1 cellular context compared by ENCODE assay signal in the genomic region with DNA sequence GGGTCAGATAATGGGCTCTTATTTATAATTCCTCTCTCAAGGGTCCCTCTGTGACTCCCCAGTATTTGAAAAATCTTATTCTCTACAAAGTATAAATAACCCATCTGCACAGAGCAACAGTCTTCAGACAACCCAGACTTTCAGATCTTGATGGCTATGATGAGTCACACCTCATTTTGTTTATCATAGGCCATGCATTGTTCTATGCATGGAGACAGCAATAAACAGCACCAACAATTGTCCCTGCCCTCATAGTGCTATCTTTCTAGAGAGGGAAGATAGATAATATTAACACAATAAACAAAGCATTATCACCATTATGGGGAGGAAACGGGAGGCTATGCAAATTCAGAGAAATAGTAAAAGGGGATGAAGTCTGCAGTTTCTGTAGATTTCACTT.
TF ChIP-seq lines count a peak whose summit lies in the region.

No MANE protein-coding gene starts in this region.

TF ChIP-seq in HepG2, 621 proteins besides CTCF, POLR2A, EP300 and RAD21:
- TF ChIP-seq, protein P1, sequence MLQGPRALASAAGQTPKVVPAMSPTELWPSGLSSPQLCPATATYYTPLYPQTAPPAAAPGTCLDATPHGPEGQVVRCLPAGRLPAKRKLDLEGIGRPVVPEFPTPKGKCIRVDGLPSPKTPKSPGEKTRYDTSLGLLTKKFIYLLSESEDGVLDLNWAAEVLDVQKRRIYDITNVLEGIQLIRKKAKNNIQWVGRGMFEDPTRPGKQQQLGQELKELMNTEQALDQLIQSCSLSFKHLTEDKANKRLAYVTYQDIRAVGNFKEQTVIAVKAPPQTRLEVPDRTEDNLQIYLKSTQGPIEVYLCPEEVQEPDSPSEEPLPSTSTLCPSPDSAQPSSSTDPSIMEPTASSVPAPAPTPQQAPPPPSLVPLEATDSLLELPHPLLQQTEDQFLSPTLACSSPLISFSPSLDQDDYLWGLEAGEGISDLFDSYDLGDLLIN (CRISPR knock-in tag; IDR thresholded peaks at IDR 0.05; ENCODE audit: borderline replicate concordance): no peak
- TF ChIP-seq ZMAT5 (CRISPR knock-in tag; IDR thresholded peaks at IDR 0.05; ENCODE audit: borderline replicate concordance, low read depth): no peak
- TF ChIP-seq ZFP91 (CRISPR knock-in tag; IDR thresholded peaks at IDR 0.05; ENCODE audit: borderline replicate concordance): no peak
- no peak for TF ChIP-seq ZFP62 (CRISPR knock-in tag; IDR thresholded peaks at IDR 0.05)
- TF ChIP-seq, protein P2, sequence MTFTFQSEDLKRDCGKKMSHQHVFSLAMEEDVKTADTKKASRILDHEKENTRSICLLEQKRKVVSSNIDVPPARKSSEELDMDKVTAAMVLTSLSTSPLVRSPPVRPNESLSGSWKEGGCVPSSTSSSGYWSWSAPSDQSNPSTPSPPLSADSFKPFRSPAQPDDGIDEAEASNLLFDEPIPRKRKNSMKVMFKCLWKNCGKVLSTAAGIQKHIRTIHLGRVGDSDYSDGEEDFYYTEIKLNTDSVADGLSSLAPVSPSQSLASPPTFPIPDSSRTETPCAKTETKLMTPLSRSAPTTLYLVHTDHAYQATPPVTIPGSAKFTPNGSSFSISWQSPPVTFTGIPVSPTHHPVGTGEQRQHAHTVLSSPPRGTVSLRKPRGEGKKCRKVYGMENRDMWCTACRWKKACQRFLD (CRISPR knock-in tag; IDR thresholded peaks at IDR 0.05; ENCODE audit: borderline replicate concordance): no peak
- TF ChIP-seq ZBTB39 (CRISPR knock-in tag; IDR thresholded peaks at IDR 0.05): no peak
- TF ChIP-seq MTF2 (CRISPR knock-in tag; IDR thresholded peaks at IDR 0.05; ENCODE audit: borderline replicate concordance): no peak
- TF ChIP-seq LCORL (IDR thresholded peaks at IDR 0.05): no peak
- TF ChIP-seq LCORL (CRISPR knock-in tag; IDR thresholded peaks at IDR 0.05): no peak
